ENCODE assay signal across 1 cellular context in genomic region chr13:30845297-30846214, GRCh38.
TF ChIP-seq lines count a peak whose summit lies in the region.

No MANE protein-coding gene starts in this region.

TF ChIP-seq in HepG2, 621 proteins besides CTCF, POLR2A, EP300 and RAD21 (continued from another document and continues in another):
- TF ChIP-seq ZNF513 (CRISPR knock-in tag; conservative IDR thresholded peaks at IDR 0.05), result no peak
- no peak for TF ChIP-seq PRMT3 (CRISPR knock-in tag; IDR thresholded peaks at IDR 0.05; ENCODE audit: borderline replicate concordance, low read depth)
- TF ChIP-seq, protein P1, sequence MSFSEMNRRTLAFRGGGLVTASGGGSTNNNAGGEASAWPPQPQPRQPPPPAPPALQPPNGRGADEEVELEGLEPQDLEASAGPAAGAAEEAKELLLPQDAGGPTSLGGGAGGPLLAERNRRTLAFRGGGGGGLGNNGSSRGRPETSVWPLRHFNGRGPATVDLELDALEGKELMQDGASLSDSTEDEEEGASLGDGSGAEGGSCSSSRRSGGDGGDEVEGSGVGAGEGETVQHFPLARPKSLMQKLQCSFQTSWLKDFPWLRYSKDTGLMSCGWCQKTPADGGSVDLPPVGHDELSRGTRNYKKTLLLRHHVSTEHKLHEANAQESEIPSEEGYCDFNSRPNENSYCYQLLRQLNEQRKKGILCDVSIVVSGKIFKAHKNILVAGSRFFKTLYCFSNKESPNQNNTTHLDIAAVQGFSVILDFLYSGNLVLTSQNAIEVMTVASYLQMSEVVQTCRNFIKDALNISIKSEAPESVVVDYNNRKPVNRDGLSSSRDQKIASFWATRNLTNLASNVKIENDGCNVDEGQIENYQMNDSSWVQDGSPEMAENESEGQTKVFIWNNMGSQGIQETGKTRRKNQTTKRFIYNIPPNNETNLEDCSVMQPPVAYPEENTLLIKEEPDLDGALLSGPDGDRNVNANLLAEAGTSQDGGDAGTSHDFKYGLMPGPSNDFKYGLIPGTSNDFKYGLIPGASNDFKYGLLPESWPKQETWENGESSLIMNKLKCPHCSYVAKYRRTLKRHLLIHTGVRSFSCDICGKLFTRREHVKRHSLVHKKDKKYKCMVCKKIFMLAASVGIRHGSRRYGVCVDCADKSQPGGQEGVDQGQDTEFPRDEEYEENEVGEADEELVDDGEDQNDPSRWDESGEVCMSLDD (CRISPR knock-in tag; IDR thresholded peaks at IDR 0.05; ENCODE audit: borderline replicate concordance), result no peak
- no peak for TF ChIP-seq ZNF569 (CRISPR knock-in tag; IDR thresholded peaks at IDR 0.05; ENCODE audit: borderline replicate concordance)
- no peak; the same call in 1 of the 2 replicates for TF ChIP-seq HHEX (CRISPR knock-in tag; IDR thresholded peaks at IDR 0.05)
- TF ChIP-seq MIER2 (CRISPR knock-in tag; IDR thresholded peaks at IDR 0.05), result no peak
- TF ChIP-seq ZNF124 (CRISPR knock-in tag; IDR thresholded peaks at IDR 0.05), result no peak
- no peak for TF ChIP-seq ZNF747 (CRISPR knock-in tag; IDR thresholded peaks at IDR 0.05; ENCODE audit: borderline replicate concordance)
- TF ChIP-seq ZNF367 (CRISPR knock-in tag; IDR thresholded peaks at IDR 0.05; ENCODE audit: borderline replicate concordance), result no peak
- no peak for TF ChIP-seq SOX13 (IDR thresholded peaks at IDR 0.05)
- peak in 1 of 2 experiments; percentile 59; a peak in 1 of 4 replicates for TF ChIP-seq SOX13 (CRISPR knock-in tag; conservative IDR thresholded peaks at IDR 0.05 in 1 of 2, IDR thresholded peaks at IDR 0.05 in 1 of 2)
- TF ChIP-seq HIVEP1 (CRISPR knock-in tag; IDR thresholded peaks at IDR 0.05), result no peak
- TF ChIP-seq HMG20B (CRISPR knock-in tag; conservative IDR thresholded peaks at IDR 0.05), result no peak; the same call in 1 of the 2 replicates
- peak; percentile 55 for TF ChIP-seq NR2C2 (CRISPR knock-in tag; IDR thresholded peaks at IDR 0.05; ENCODE audit: borderline replicate concordance)
- no peak for TF ChIP-seq NFATC3 (CRISPR knock-in tag; IDR thresholded peaks at IDR 0.05)
- no peak for TF ChIP-seq POLR2G (IDR thresholded peaks at IDR 0.05; ENCODE audit: low read depth, low read length)
- TF ChIP-seq ZNF792 (CRISPR knock-in tag; IDR thresholded peaks at IDR 0.05), result peak; percentile 31; the same call in 1 of the 2 replicates
- no peak for TF ChIP-seq NONO (IDR thresholded peaks at IDR 0.05)
- no peak for TF ChIP-seq NONO (CRISPR knock-in tag; conservative IDR thresholded peaks at IDR 0.05)
- no peak for TF ChIP-seq ZNF33B (CRISPR knock-in tag; IDR thresholded peaks at IDR 0.05)
- TF ChIP-seq NBN (conservative IDR thresholded peaks at IDR 0.05), result no peak
- peak; percentile 71; the same call in 1 of the 2 replicates for TF ChIP-seq DPF2 (CRISPR knock-in tag; IDR thresholded peaks at IDR 0.05; ENCODE audit: borderline replicate concordance, low read depth)
- TF ChIP-seq ZNF430 (CRISPR knock-in tag; IDR thresholded peaks at IDR 0.05), result no peak; the same call in 1 of the 2 replicates
- no peak for TF ChIP-seq ZNF17 (CRISPR knock-in tag; IDR thresholded peaks at IDR 0.05)
- TF ChIP-seq TBX3 (IDR thresholded peaks at IDR 0.05; ENCODE audit: borderline replicate concordance), result no peak
- no peak for TF ChIP-seq RBAK (CRISPR knock-in tag; IDR thresholded peaks at IDR 0.05)
- no peak for TF ChIP-seq KLF9 (CRISPR knock-in tag; IDR thresholded peaks at IDR 0.05; ENCODE audit: low read depth)
- 0 out of 2 replicates have a peak, but pooled peaks have one; percentile 36 for TF ChIP-seq ZGPAT (CRISPR knock-in tag; IDR thresholded peaks at IDR 0.05)
- TF ChIP-seq ZNF530 (CRISPR knock-in tag; IDR thresholded peaks at IDR 0.05; ENCODE audit: low read depth), result no peak
- TF ChIP-seq, protein P2, sequence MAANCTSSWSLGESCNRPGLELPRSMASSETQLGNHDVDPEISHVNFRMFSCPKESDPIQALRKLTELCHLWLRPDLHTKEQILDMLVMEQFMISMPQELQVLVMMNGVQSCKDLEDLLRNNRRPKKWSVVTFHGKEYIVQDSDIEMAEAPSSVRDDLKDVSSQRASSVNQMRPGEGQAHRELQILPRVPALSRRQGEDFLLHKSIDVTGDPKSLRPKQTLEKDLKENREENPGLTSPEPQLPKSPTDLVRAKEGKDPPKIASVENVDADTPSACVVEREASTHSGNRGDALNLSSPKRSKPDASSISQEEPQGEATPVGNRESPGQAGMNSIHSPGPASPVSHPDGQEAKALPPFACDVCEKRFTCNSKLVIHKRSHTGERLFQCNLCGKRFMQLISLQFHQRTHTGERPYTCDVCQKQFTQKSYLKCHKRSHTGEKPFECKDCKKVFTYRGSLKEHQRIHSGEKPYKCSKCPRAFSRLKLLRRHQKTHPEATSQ (CRISPR knock-in tag; IDR thresholded peaks at IDR 0.05; ENCODE audit: borderline replicate concordance), result no peak
- 0 out of 2 replicates have a peak, but pooled peaks have one; percentile 48 for TF ChIP-seq CSRNP1 (CRISPR knock-in tag; IDR thresholded peaks at IDR 0.05)
- TF ChIP-seq HNF1A (IDR thresholded peaks at IDR 0.05; ENCODE audit: low read depth), result peak; percentile 12; the same call in 1 of the 2 replicates
- no peak; the same call in 1 of the 2 replicates for TF ChIP-seq HNF1A (CRISPR knock-in tag; IDR thresholded peaks at IDR 0.05; ENCODE audit: borderline replicate concordance)
- TF ChIP-seq, protein P3, sequence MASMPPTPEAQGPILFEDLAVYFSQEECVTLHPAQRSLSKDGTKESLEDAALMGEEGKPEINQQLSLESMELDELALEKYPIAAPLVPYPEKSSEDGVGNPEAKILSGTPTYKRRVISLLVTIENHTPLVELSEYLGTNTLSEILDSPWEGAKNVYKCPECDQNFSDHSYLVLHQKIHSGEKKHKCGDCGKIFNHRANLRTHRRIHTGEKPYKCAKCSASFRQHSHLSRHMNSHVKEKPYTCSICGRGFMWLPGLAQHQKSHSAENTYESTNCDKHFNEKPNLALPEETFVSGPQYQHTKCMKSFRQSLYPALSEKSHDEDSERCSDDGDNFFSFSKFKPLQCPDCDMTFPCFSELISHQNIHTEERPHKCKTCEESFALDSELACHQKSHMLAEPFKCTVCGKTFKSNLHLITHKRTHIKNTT (CRISPR knock-in tag; IDR thresholded peaks at IDR 0.05), result no peak
- TF ChIP-seq, protein P4, sequence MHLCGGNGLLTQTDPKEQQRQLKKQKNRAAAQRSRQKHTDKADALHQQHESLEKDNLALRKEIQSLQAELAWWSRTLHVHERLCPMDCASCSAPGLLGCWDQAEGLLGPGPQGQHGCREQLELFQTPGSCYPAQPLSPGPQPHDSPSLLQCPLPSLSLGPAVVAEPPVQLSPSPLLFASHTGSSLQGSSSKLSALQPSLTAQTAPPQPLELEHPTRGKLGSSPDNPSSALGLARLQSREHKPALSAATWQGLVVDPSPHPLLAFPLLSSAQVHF (CRISPR knock-in tag; IDR thresholded peaks at IDR 0.05), result no peak
- no peak for TF ChIP-seq STAG1 (CRISPR knock-in tag; IDR thresholded peaks at IDR 0.05)
- TF ChIP-seq NR2F2 (IDR thresholded peaks at IDR 0.05; ENCODE audit: borderline replicate concordance, low read depth), result peak; percentile 95
- no peak for TF ChIP-seq CENPT (CRISPR knock-in tag; IDR thresholded peaks at IDR 0.05; ENCODE audit: low read depth)
- TF ChIP-seq FOXP1 (IDR thresholded peaks at IDR 0.05), result 0 out of 2 replicates have a peak, but pooled peaks have one; percentile 38
- peak; percentile 93 for TF ChIP-seq FOXP1 (CRISPR knock-in tag; IDR thresholded peaks at IDR 0.05)
- TF ChIP-seq ARHGAP35 (CRISPR knock-in tag; IDR thresholded peaks at IDR 0.05; ENCODE audit: borderline replicate concordance), result no peak
- TF ChIP-seq ZNF558 (CRISPR knock-in tag; IDR thresholded peaks at IDR 0.05; ENCODE audit: borderline replicate concordance), result no peak
- TF ChIP-seq, protein P5, sequence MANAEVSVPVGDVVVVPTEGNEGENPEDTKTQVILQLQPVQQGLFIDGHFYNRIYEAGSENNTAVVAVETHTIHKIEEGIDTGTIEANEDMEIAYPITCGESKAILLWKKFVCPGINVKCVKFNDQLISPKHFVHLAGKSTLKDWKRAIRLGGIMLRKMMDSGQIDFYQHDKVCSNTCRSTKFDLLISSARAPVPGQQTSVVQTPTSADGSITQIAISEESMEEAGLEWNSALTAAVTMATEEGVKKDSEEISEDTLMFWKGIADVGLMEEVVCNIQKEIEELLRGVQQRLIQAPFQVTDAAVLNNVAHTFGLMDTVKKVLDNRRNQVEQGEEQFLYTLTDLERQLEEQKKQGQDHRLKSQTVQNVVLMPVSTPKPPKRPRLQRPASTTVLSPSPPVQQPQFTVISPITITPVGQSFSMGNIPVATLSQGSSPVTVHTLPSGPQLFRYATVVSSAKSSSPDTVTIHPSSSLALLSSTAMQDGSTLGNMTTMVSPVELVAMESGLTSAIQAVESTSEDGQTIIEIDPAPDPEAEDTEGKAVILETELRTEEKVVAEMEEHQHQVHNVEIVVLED (CRISPR knock-in tag; IDR thresholded peaks at IDR 0.05; ENCODE audit: borderline replicate concordance), result 0 out of 2 replicates have a peak, but pooled peaks have one; percentile 12
